Comparison of ENCODE assay signal across 17 cellular contexts in the genomic region with DNA sequence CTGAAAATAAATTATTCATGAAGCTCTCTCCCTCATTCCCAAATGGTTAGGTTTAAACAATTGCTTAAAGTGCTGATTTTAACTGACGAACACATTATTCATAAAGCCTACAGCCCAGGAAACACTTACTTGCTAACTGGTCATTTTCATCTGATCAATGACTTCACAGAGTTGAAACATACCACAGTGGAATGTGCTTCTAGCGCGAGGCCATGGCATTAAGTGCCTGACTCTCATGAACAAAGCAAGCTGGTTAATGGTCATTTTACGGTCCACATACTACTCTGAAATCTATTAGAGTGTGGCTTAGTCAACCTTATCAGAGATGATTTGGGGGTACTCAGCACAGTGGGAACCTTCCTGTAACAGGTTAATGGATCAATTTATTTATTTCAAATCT.
A peak's percentile ranks its signal among the peaks of the same experiment; 100 is the strongest.
DNase-seq lines count a peak whose midpoint lies in the region; TF ChIP-seq lines count a peak whose summit lies in the region.
"Had no signal": no experiment of that assay in that cellular context is flagged by ENCODE, and none has a peak within 500 bp of the region (broad histone marks: within the 10 kb centered on the region; RNA-seq: fewer than 3 reads in every experiment).

No MANE protein-coding gene starts in this region.

- H3K27ac ChIP-seq in neural progenitor cell (no peak overlapping the region), testis (no peak overlapping the region)
- H3K27ac ChIP-seq: 22Rv1, A549, C4-2B had no signal

- H3K4me3 ChIP-seq in kidney epithelial cell (ENCODE audit: low read depth, low read length) (no peak overlapping the region), neural progenitor cell (no peak overlapping the region), testis (no peak overlapping the region)
- H3K4me3 ChIP-seq: A549, GM23338 had no signal

- peaks cover 11% of the 10 kb centered on the region for H4K20me1 ChIP-seq in neural progenitor cell (ENCODE audit: low read depth)

- intact Hi-C loops in testis (cut with DNase I; ENCODE audit: low total_unique reads) = no loop called here

- DNase-seq in DMS79 (lab: John Stamatoyannopoulos, UW) (peak; percentile 38), astrocyte of the hippocampus (ENCODE audit: low read depth, low spot score) (peak; percentile 72), kidney epithelial cell (ENCODE audit: low read depth) (peak; percentile 49), neural progenitor cell (ENCODE audit: low spot score) (peak; percentile 23), testis (no peak), T1000 (lab: John Stamatoyannopoulos, UW) (no peak)
- no peak for DNase-seq in effector CD8-positive, alpha-beta T cell (lab: John Stamatoyannopoulos, UW)
- DNase-seq: AML-193; Caco-2; CD4-positive, alpha-beta T cell; GF-D8; H7; HFFc6 had no signal

- H3K27me3 ChIP-seq in kidney epithelial cell (ENCODE audit: control insufficient read depth, insufficient read depth, low read length) (no peaks in the 10 kb centered on the region), neural progenitor cell (no peaks in the 10 kb centered on the region), testis (no peaks in the 10 kb centered on the region)

- TF ChIP-seq CTCF in kidney epithelial cell (IDR thresholded peaks at IDR 0.05; ENCODE audit: insufficient read depth, low read length, poor library complexity, severe bottlenecking) (no peak), neural progenitor cell (IDR thresholded peaks at IDR 0.05) (no peak), testis (IDR thresholded peaks at IDR 0.05) (no peak)

- H3K79me2 ChIP-seq in neural progenitor cell (ENCODE audit: low read depth) = no peaks in the 10 kb centered on the region

- H3K4me2 ChIP-seq in neural progenitor cell = no peak overlapping the region
- H3K4me2 ChIP-seq: A549, GM23338 had no signal

- peaks cover 52% of the 10 kb centered on the region for H3K4me1 Mint-ChIP-seq in neural progenitor cell

- H3K4me3 Mint-ChIP-seq in neural progenitor cell = no peak overlapping the region
- H3K4me3 Mint-ChIP-seq: CD4-positive, alpha-beta T cell; GM23338; HFFc6 had no signal

- H3K36me3 ChIP-seq in kidney epithelial cell (ENCODE audit: control insufficient read depth, insufficient read depth, low read length) (no peaks in the 10 kb centered on the region), neural progenitor cell (no peaks in the 10 kb centered on the region), testis (ENCODE audit: low read depth, missing control alignments) (no peaks in the 10 kb centered on the region)

- H3K27me3 Mint-ChIP-seq in neural progenitor cell (ENCODE audit: insufficient read depth, low read depth) = peaks cover 3% of the 10 kb centered on the region
- H3K27me3 Mint-ChIP-seq: CD4-positive, alpha-beta T cell had no signal

- H3K27ac Mint-ChIP-seq in neural progenitor cell = no peak overlapping the region
- H3K27ac Mint-ChIP-seq: CD4-positive, alpha-beta T cell; GM23338; HFFc6 had no signal

- no peak overlapping the region for H3K9ac ChIP-seq in neural progenitor cell

- WGBS in testis, 2 donors = 95% methylated on average over 4 of the region's 4 CpGs

- H3F3A ChIP-seq in neural progenitor cell (ENCODE audit: low read depth) = peaks cover 8% of the 10 kb centered on the region

- H3K9me3 ChIP-seq in neural progenitor cell (ENCODE audit: low read depth) = no peaks in the 10 kb centered on the region
- no peaks in the 10 kb centered on the region for H3K9me3 ChIP-seq in testis
- H3K9me3 ChIP-seq: A549, Caco-2 had no signal

- no peaks in the 10 kb centered on the region for H3K9me3 Mint-ChIP-seq in neural progenitor cell
- H3K9me3 Mint-ChIP-seq: CD4-positive, alpha-beta T cell; GM23338; HFFc6 had no signal

- H3K4me1 ChIP-seq in neural progenitor cell = peaks cover 25% of the 10 kb centered on the region
- H3K4me1 ChIP-seq in testis = no peaks in the 10 kb centered on the region
- H3K4me1 ChIP-seq: Caco-2 had no signal

- H2AFZ ChIP-seq in neural progenitor cell (replicated peaks) = no peak overlapping the region
- H2AFZ ChIP-seq: GM23338 had no signal

- H3K36me3 Mint-ChIP-seq in neural progenitor cell = no peaks in the 10 kb centered on the region

- TF ChIP-seq POLR2A in testis (IDR thresholded peaks at IDR 0.05) = no peak

Comparison
In these comparisons a context has a peak if more than half of its experiments do, and no peak if none do; other contexts are left out.
1. DNase-seq: peak in DMS79 (single experiment), astrocyte of the hippocampus (single experiment), kidney epithelial cell (single experiment) and neural progenitor cell (single experiment); none in testis (single experiment), effector CD8-positive, alpha-beta T cell (single experiment) and T1000 (single experiment).